10 cellular contexts compared by ENCODE assay signal in the genomic region with DNA sequence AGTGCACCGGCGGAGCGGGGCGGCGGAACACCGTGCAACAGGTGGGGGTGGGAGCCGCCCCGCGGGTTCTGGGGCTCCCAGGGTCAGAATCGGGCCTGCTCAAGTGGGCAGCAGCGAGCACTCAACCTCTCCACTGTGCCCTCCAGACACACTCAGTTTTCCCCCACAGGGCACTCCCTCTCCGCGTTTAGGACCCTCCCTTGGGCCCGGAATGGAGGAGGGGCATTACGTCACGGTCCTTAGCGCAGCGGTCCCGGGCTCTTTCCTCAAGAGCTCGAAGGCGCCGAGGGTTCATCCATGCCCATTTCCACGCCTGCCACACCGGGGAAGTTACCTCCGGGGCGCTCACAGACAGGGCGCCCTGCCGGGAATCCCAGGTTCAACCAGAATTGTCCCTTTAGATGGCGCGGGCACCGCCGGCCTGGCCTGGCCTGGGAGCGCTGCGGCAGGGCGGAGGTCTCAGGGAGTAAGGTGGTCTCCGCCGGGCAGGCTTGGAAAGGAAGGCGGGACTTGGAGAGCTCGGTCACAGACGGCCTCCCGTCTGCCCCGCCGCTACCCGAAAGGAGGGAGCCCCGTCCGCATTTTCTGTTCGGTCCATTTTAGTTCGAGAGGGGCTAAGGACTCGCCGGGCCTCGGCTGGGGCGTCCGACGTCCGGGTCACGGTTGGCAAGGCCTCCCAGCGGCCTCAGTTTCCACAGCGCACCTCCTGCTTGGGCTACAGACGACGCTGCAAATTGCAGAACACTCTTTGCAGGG. TPM values are rescaled to one million over a fixed set of nuclear protein-coding genes. Genes with fewer than 3 reads are reported as not detected.
DNase-seq lines count a peak whose midpoint lies in the region; ATAC-seq and TF ChIP-seq lines count a peak whose summit lies in the region.
"Had no signal": no experiment of that assay in that cellular context is flagged by ENCODE, and none has a peak within 500 bp of the region (broad histone marks: within the 10 kb centered on the region; RNA-seq: fewer than 3 reads in every experiment).

No MANE protein-coding gene starts in this region.

- H3K4me3 ChIP-seq in H7 (ENCODE audit: insufficient read depth, low read depth, low read length) (peak overlapping the region; percentile 45), iPS DF 6.9 (ENCODE audit: low read length) (peak overlapping the region; percentile 38), skeletal muscle cell (ENCODE audit: low read depth, low read length) (peak overlapping the region; percentile 22), foreskin fibroblast (ENCODE audit: low read depth in 1 of 2, low read length in 2 of 2) (peak overlapping the region in 1 of 2 donors; percentile 28)

- no peak for ATAC-seq in GM19351 (IDR thresholded peaks at IDR 0.05; ENCODE audit: unreplicated experiment)

- H3K27ac ChIP-seq in iPS DF 6.9 (ENCODE audit: low read length) (no peak overlapping the region), substantia nigra (ENCODE audit: low read depth, low read length, poor library complexity, severe bottlenecking) (no peak overlapping the region)

- H3K36me3 ChIP-seq in H7 (replicated peaks; ENCODE audit: control insufficient read depth, insufficient read depth, low read length) (no peaks in the 10 kb centered on the region), iPS DF 6.9 (ENCODE audit: control insufficient read depth, insufficient read depth, low read length) (no peaks in the 10 kb centered on the region)

- no peak for TF ChIP-seq CTCF in foreskin fibroblast (IDR thresholded peaks at IDR 0.05; ENCODE audit: low read depth, low read length)

- peaks cover 92% of the 10 kb centered on the region for H3K27me3 ChIP-seq in H7 (ENCODE audit: control insufficient read depth, insufficient read depth, low read length)
- peaks cover 78% of the 10 kb centered on the region for H3K27me3 ChIP-seq in iPS DF 6.9 (ENCODE audit: control insufficient read depth, insufficient read depth, low read length)

- DNase-seq in H7 = peak; percentile 83
- DNase-seq in UCSD-AML1 (lab: John Stamatoyannopoulos, UW; ENCODE audit: unreplicated experiment) = peak; percentile 20
- DNase-seq in iPS DF 6.9 (ENCODE audit: low read depth, low spot score) = no peak
- no peak for DNase-seq in skeletal muscle cell (ENCODE audit: low read depth)
- DNase-seq in substantia nigra (lab: John Stamatoyannopoulos, UW) = no peak
- no peak for DNase-seq in kidney tubule cell (ENCODE audit: low spot score)
- DNase-seq in foreskin fibroblast = no peak

- no CpG with 5 or more reads among the region's 60 CpGs for WGBS in iPS DF 6.9 (ENCODE audit: insufficient coverage, insufficient read length)

- H3K9me3 ChIP-seq in iPS DF 6.9 (ENCODE audit: control insufficient read depth, insufficient read depth, low read length) = no peaks in the 10 kb centered on the region

- H3K4me1 ChIP-seq in iPS DF 6.9 (ENCODE audit: control insufficient read depth, insufficient read depth, low read length) = peaks cover 5% of the 10 kb centered on the region

RNA-seq across cellular contexts. Expression of gene RNU6-1, which starts 5.1 kb away (rescaled TPM):
- total RNA-seq in H7 (2014; rRNA removed; shearing (Covaris generic)) = not detected in 2 replicates
- total RNA-seq: glomerular endothelial cell, temporal lobe had no signal

RNA-seq across cellular contexts. Expression of gene SKOR1, which starts 9.5 kb away (rescaled TPM):
- 0.11 TPM in 1 of 2 replicates, not detected in the other for total RNA-seq in H7 (2014; rRNA removed; shearing (Covaris generic))
- total RNA-seq: glomerular endothelial cell had no signal

Comparison
In these comparisons a context has a peak if more than half of its experiments do, and no peak if none do; other contexts are left out.
1. DNase-seq: peak in H7 (single experiment) and UCSD-AML1 (single experiment); none in iPS DF 6.9 (single experiment), skeletal muscle cell (single experiment), substantia nigra (0 of 49), kidney tubule cell (single experiment) and foreskin fibroblast (0 of 2).